17 cellular contexts compared by ENCODE assay signal in the genomic region with DNA sequence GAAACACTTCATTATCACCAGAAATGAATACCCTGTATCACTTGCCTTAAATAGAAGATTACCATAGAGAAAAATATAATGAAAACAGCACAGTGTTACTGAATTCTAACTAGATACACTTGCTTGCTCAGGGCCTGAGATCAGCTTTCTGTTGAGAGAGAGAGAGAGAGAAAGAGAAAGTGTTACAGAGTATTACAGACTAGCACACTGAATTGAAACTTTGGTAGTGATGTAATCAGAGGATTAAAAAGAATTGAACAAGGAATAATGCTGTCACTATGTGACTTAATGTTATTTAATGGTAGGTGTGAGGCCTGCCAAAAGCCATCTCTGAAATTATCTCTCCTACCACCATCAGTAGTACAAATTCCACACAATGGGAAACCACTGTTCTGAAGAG.
"Had no signal": no experiment of that assay in that cellular context is flagged by ENCODE, and none has a peak within 500 bp of the region (broad histone marks: within the 10 kb centered on the region; RNA-seq: fewer than 3 reads in every experiment).

No MANE protein-coding gene starts in this region.

- H3K9me3 ChIP-seq: left ventricle myocardium inferior, lower lobe of right lung, pancreas, tibial artery, upper lobe of left lung, uterus had no signal

- H3K4me3 ChIP-seq: left ventricle myocardium inferior, lower lobe of right lung, pancreas, tibial artery, upper lobe of left lung, uterus had no signal

- H3K36me3 ChIP-seq: left ventricle myocardium inferior, lower lobe of right lung, pancreas, tibial artery, upper lobe of left lung, uterus had no signal

- H3K27me3 ChIP-seq: foreskin keratinocyte, tibial artery, upper lobe of left lung, uterus had no signal

- ATAC-seq: foreskin keratinocyte; left cardiac atrium; lower lobe of right lung; natural killer cell treated with Interleukin-12 subunit alpha and Interleukin-12 subunit beta and Interleukin-15 and Interleukin-18, amount 100 ng/mL, for 72 hours; pancreas; right cardiac atrium had no signal

- FAIRE-seq: keratinocyte had no signal

- DNase-seq: dermis blood vessel endothelial cell; foreskin keratinocyte; immature natural killer cell; left cardiac atrium; left ventricle myocardium inferior; lower lobe of right lung; occipital lobe; pancreas; right cardiac atrium; small intestine; stimulated activated CD4-positive, alpha-beta T cell treated with anti-CD3 and anti-CD28 coated beads, Interleukin-12 subunit alpha, Interleukin-12 subunit beta, amount 100 ng/mL, for 4 hours; stimulated activated naive CD4-positive, alpha-beta T cell treated with Interleukin-2 at 50 U/mL for 16 hours; tibial artery; upper lobe of left lung; uterus had no signal

- H3K4me1 ChIP-seq: foreskin keratinocyte, left ventricle myocardium inferior, lower lobe of right lung, pancreas, tibial artery, upper lobe of left lung, uterus had no signal

- H3K27ac ChIP-seq: foreskin keratinocyte, left ventricle myocardium inferior, lower lobe of right lung, pancreas, tibial artery, upper lobe of left lung, uterus had no signal
